Comparison of ENCODE assay signal across 16 cellular contexts in genomic region chr18:9559253-9559652, GRCh38. TPM values are rescaled to one million over a fixed set of nuclear protein-coding genes. Genes with fewer than 3 reads are reported as not detected.
DNase-seq lines count a peak whose midpoint lies in the region; ATAC-seq and TF ChIP-seq lines count a peak whose summit lies in the region.
"Had no signal": no experiment of that assay in that cellular context is flagged by ENCODE, and none has a peak within 500 bp of the region (broad histone marks: within the 10 kb centered on the region; RNA-seq: fewer than 3 reads in every experiment).

No MANE protein-coding gene starts in this region.

- ATAC-seq in foreskin keratinocyte = peak; percentile 43
- ATAC-seq in HG03565 (IDR thresholded peaks at IDR 0.05; ENCODE audit: unreplicated experiment) = no peak
- ATAC-seq in HG03039 (IDR thresholded peaks at IDR 0.05; ENCODE audit: unreplicated experiment) = no peak

- no peak overlapping the region for H4K91ac ChIP-seq in H9 (ENCODE audit: insufficient read length, low read depth, low read length)

- no peak overlapping the region for H2BK120ac ChIP-seq in H9 (ENCODE audit: low read depth, low read length, poor library complexity, severe bottlenecking)

- H3K4me3 Mint-ChIP-seq in H9 = no peak overlapping the region
- no peak overlapping the region for H3K4me3 Mint-ChIP-seq in endodermal cell
- no peak overlapping the region for H3K4me3 Mint-ChIP-seq in mesothelial cell of epicardium
- H3K4me3 Mint-ChIP-seq: CD4-positive, CD25-positive, alpha-beta regulatory T cell had no signal

- no peak overlapping the region for H3K14ac ChIP-seq in H9 (ENCODE audit: insufficient read depth, low read length)

- DNase-seq in H9 (no peak), endodermal cell (no peak), foreskin keratinocyte (peak; percentile 53 to 78), mesothelial cell of epicardium (ENCODE audit: low spot score in 2 of 2, unreplicated experiment in 2 of 2) (no peak), ureter (ENCODE audit: low spot score) (no peak), NCI-H1694 treated with DMSO at 0.1 percent for 48 hours (lab: John Stamatoyannopoulos, UW) (no peak)
- DNase-seq: 8988T; AML-193; CD4-positive, CD25-positive, alpha-beta regulatory T cell; DMS53; GF-D8; GOT3 had no signal

- H3K27me3 Mint-ChIP-seq in H9 (ENCODE audit: low read depth) (no peaks in the 10 kb centered on the region), endodermal cell (ENCODE audit: insufficient read depth) (no peaks in the 10 kb centered on the region), mesothelial cell of epicardium (ENCODE audit: low read depth) (no peaks in the 10 kb centered on the region)
- H3K27me3 Mint-ChIP-seq: CD4-positive, CD25-positive, alpha-beta regulatory T cell had no signal

- H3K9ac ChIP-seq in H9 (ENCODE audit: extremely low read depth, insufficient read length, low read length) (no peak overlapping the region), endodermal cell (ENCODE audit: extremely low read depth, low read length, poor library complexity, severe bottlenecking) (no peak overlapping the region)
- H3K9ac ChIP-seq: BLaER1 had no signal

- no peak overlapping the region for H2AK5ac ChIP-seq in H9 (ENCODE audit: insufficient read length, low read length)

- no peak overlapping the region for H2AFZ ChIP-seq in H9 (ENCODE audit: low read length)

- H3K36me3 Mint-ChIP-seq in H9 (ENCODE audit: insufficient read depth in 1 of 3, low read depth in 3 of 3) = peaks cover 36 to 82% (median 79%) of the 10 kb centered on the region in 3 experiments
- peaks cover 82% of the 10 kb centered on the region for H3K36me3 Mint-ChIP-seq in endodermal cell (ENCODE audit: low read depth)
- peaks cover 57% of the 10 kb centered on the region for H3K36me3 Mint-ChIP-seq in mesothelial cell of epicardium

- H3K27ac Mint-ChIP-seq in H9 (no peak overlapping the region), endodermal cell (peak overlapping the region; percentile 20), mesothelial cell of epicardium (peak overlapping the region; percentile 5)
- H3K27ac Mint-ChIP-seq: CD4-positive, CD25-positive, alpha-beta regulatory T cell had no signal

- H3K4ac ChIP-seq in H9 (ENCODE audit: low read depth, low read length) = no peak overlapping the region

- no peak overlapping the region for H2BK5ac ChIP-seq in H9 (ENCODE audit: insufficient read length, low read length)

- no peaks in the 10 kb centered on the region for H3K9me3 ChIP-seq in H9 (ENCODE audit: control insufficient read depth, low read depth, low read length)
- H3K9me3 ChIP-seq in endodermal cell (ENCODE audit: control insufficient read depth, low read length) = peaks cover under 1% of the 10 kb centered on the region
- H3K9me3 ChIP-seq: BLaER1, HAP-1 had no signal

- H3K79me1 ChIP-seq in H9 (ENCODE audit: insufficient read depth, low read depth, low read length, poor library complexity, severe bottlenecking) = no peaks in the 10 kb centered on the region

- H3K4me3 ChIP-seq in endodermal cell (ENCODE audit: low read length) = no peak overlapping the region
- H3K4me3 ChIP-seq: BLaER1, HAP-1 had no signal

- H3K9me3 Mint-ChIP-seq in H9 (no peaks in the 10 kb centered on the region), endodermal cell (no peaks in the 10 kb centered on the region), mesothelial cell of epicardium (no peaks in the 10 kb centered on the region)
- H3K9me3 Mint-ChIP-seq: CD4-positive, CD25-positive, alpha-beta regulatory T cell had no signal

- H2BK20ac ChIP-seq in H9 (ENCODE audit: low read depth, low read length, poor library complexity, severe bottlenecking) = no peak overlapping the region

- H2BK15ac ChIP-seq in H9 (ENCODE audit: low read depth, low read length) = 0 out of 2 replicates have a peak overlapping the region, but pooled peaks have one; percentile 41

- H3K4me2 ChIP-seq in H9 (ENCODE audit: insufficient read depth, insufficient read length, low read length) = no peak overlapping the region
- H3K4me2 ChIP-seq: BLaER1 had no signal

- no peaks in the 10 kb centered on the region for H3K23me2 ChIP-seq in H9 (ENCODE audit: insufficient read length, low read depth, low read length, poor library complexity, severe bottlenecking)

- no peak overlapping the region for H3K18ac ChIP-seq in H9 (ENCODE audit: insufficient read length, low read depth, low read length)

- H3K27ac ChIP-seq in H9 (ENCODE audit: insufficient read length, low read depth, low read length) = no peak overlapping the region
- no peak overlapping the region for H3K27ac ChIP-seq in endodermal cell (ENCODE audit: low read depth, low read length)
- peak overlapping the region; percentile 1 for H3K27ac ChIP-seq in foreskin keratinocyte
- H3K27ac ChIP-seq: BLaER1 had no signal

- H3K27me3 ChIP-seq in H9 (ENCODE audit: insufficient read depth, low read length) (no peaks in the 10 kb centered on the region), endodermal cell (ENCODE audit: control insufficient read depth, insufficient read depth, low read length, poor library complexity, severe bottlenecking) (no peaks in the 10 kb centered on the region), foreskin keratinocyte (no peaks in the 10 kb centered on the region)
- H3K27me3 ChIP-seq: BLaER1 had no signal

- H3K56ac ChIP-seq in H9 (ENCODE audit: insufficient read length, low read depth, low read length) = no peak overlapping the region

- TF ChIP-seq CTCF in H9 (conservative IDR thresholded peaks at IDR 0.05) (no peak), endodermal cell (conservative IDR thresholded peaks at IDR 0.05) (no peak), foreskin keratinocyte (conservative IDR thresholded peaks at IDR 0.05) (no peak), mesothelial cell of epicardium (IDR thresholded peaks at IDR 0.05; ENCODE audit: unreplicated experiment) (no peak)

- no peak overlapping the region for H3T11ph ChIP-seq in H9 (ENCODE audit: low read length)

- no peak overlapping the region for H2BK12ac ChIP-seq in H9 (ENCODE audit: insufficient read length, low read depth, low read length)

- H4K20me1 ChIP-seq in H9 (ENCODE audit: control insufficient read depth, insufficient read depth, insufficient read length) = no peaks in the 10 kb centered on the region
- H4K20me1 ChIP-seq: BLaER1 had no signal

- H3K23ac ChIP-seq in H9 (ENCODE audit: insufficient read length, low read depth, low read length) = no peak overlapping the region

- no CpG with 5 or more reads among the region's 6 CpGs for WGBS in H9 (ENCODE audit: extremely low coverage, insufficient read length, low lambda C conversion rate)
- 94 to 95% methylated on average over 6 of the region's 6 CpGs for WGBS in endodermal cell (ENCODE audit: insufficient coverage in 1 of 2, insufficient read length in 1 of 2), 2 experiments

- H3K4me1 Mint-ChIP-seq in H9 (no peaks in the 10 kb centered on the region), endodermal cell (no peaks in the 10 kb centered on the region), mesothelial cell of epicardium (no peaks in the 10 kb centered on the region)

- H3K36me3 ChIP-seq in endodermal cell (ENCODE audit: control insufficient read depth, insufficient read depth, low read length) = peaks cover 91% of the 10 kb centered on the region

- H3K79me2 ChIP-seq in H9 (ENCODE audit: insufficient read depth, low read length) = no peaks in the 10 kb centered on the region

- H3K4me1 ChIP-seq in H9 (ENCODE audit: insufficient read depth, low read length) (no peaks in the 10 kb centered on the region), endodermal cell (ENCODE audit: control insufficient read depth, insufficient read depth, low read length) (no peaks in the 10 kb centered on the region), foreskin keratinocyte (peaks cover 29% of the 10 kb centered on the region)
- H3K4me1 ChIP-seq: BLaER1, HAP-1 had no signal

- no peak overlapping the region for H4K5ac ChIP-seq in H9 (ENCODE audit: insufficient read length, low read depth, low read length)

- no peak overlapping the region for H4K8ac ChIP-seq in H9 (replicated peaks; ENCODE audit: insufficient read length, low read depth, low read length)

RNA-seq across cellular contexts. Expression of gene PPP4R1, which starts 55.1 kb away (rescaled TPM):
- total RNA-seq in H9 (2021) = 97.5 and 106 TPM in 2 replicates
- total RNA-seq in endodermal cell = 100 to 1,000 TPM in 1 of 2 donors, 10 to 100 TPM in 1; 85.8 to 116 TPM
- polyA plus RNA-seq in endodermal cell (2013, experiment 1 of 2) = 84.2 TPM
- polyA plus RNA-seq in endodermal cell (2013, experiment 2 of 2) = 85.3 TPM
- total RNA-seq in foreskin keratinocyte = 142 and 147 TPM in 2 replicates
- polyA plus RNA-seq in foreskin keratinocyte = 53.3 and 58.5 TPM in 2 replicates
- total RNA-seq in mesothelial cell of epicardium = 112 to 116 TPM (median 115 TPM) in 3 replicates
- total RNA-seq in ureter = 156 TPM

Comparison
In these comparisons a context has a peak if more than half of its experiments do, and no peak if none do; other contexts are left out.
1. DNase-seq: peak in foreskin keratinocyte (2 of 2); none in H9 (single experiment), endodermal cell (single experiment), mesothelial cell of epicardium (0 of 2), ureter (single experiment) and NCI-H1694 treated with DMSO at 0.1 percent for 48 hours (single experiment).
2. H3K27ac Mint-ChIP-seq: peak in endodermal cell (single experiment) and mesothelial cell of epicardium (single experiment); none in H9 (0 of 3).